In the genomic region with DNA sequence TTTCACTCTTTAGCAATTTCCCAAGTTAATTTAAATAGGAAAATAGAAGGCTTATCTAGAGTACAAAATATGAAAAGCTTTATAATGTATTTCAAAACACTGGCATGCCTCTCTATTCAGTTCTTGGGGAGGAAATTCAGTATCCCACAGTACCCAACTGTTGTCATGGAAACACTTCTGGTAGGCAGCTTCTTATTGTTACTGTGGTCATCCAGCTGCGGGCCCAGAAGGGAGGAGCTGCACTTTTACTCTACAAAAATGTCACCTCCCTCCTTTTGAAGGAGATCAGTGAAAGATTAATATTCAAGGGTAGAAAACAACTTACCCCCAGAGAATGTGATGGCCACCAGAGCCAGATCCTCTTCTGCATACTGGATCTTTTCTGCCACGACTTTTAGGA, we compare ENCODE assay signal across 14 cellular contexts.
DNase-seq lines count a peak whose midpoint lies in the region; ATAC-seq and TF ChIP-seq lines count a peak whose summit lies in the region.
"Had no signal": no experiment of that assay in that cellular context is flagged by ENCODE, and none has a peak within 500 bp of the region (broad histone marks: within the 10 kb centered on the region; RNA-seq: fewer than 3 reads in every experiment).

No MANE protein-coding gene starts in this region.

- H3K36me3 ChIP-seq in H7 (replicated peaks; ENCODE audit: control insufficient read depth, insufficient read depth, low read length) (no peaks in the 10 kb centered on the region), MM.1S (replicated peaks; ENCODE audit: insufficient read depth, low read length) (no peaks in the 10 kb centered on the region), endodermal cell (ENCODE audit: control insufficient read depth, insufficient read depth, low read length) (peaks cover 19% of the 10 kb centered on the region), brain microvascular endothelial cell (replicated peaks) (no peaks in the 10 kb centered on the region)
- H3K36me3 ChIP-seq: gastroesophageal sphincter, SJCRH30 had no signal

- 65 to 76% methylated on average over 2 of the region's 2 CpGs for WGBS in endodermal cell (ENCODE audit: insufficient coverage in 1 of 2, insufficient read length in 1 of 2), 2 experiments

- H3K27ac Mint-ChIP-seq in endodermal cell (no peak overlapping the region), neural crest cell (ENCODE audit: unreplicated experiment) (peak overlapping the region; percentile 94)

- no peak for ATAC-seq in HG03521 (IDR thresholded peaks at IDR 0.05; ENCODE audit: unreplicated experiment)
- ATAC-seq: gastroesophageal sphincter, left colon had no signal

- H3K9me2 ChIP-seq in MM.1S (replicated peaks; ENCODE audit: insufficient read depth, low read length): no peaks in the 10 kb centered on the region

- peaks cover 27% of the 10 kb centered on the region for H3K36me3 Mint-ChIP-seq in endodermal cell (ENCODE audit: low read depth)
- no peaks in the 10 kb centered on the region for H3K36me3 Mint-ChIP-seq in neural crest cell (ENCODE audit: low read depth)

- H3K4me3 Mint-ChIP-seq in endodermal cell (no peak overlapping the region), neural crest cell (peak overlapping the region; percentile 38)

- H3K4me2 ChIP-seq in MM.1S (ENCODE audit: low read depth, low read length): no peak overlapping the region

- no peak for TF ChIP-seq CTCF in MM.1S (IDR thresholded peaks at IDR 0.05; ENCODE audit: low read length)
- TF ChIP-seq CTCF in endodermal cell (conservative IDR thresholded peaks at IDR 0.05): no peak
- TF ChIP-seq CTCF in neural crest cell (conservative IDR thresholded peaks at IDR 0.05): no peak
- no peak for TF ChIP-seq CTCF in brain microvascular endothelial cell (IDR thresholded peaks at IDR 0.05; ENCODE audit: low read depth, low read length, missing control alignments)

- H3K4me1 ChIP-seq in MM.1S (ENCODE audit: low read length) (0 out of 2 replicates have a peak, but pooled peaks cover 7% of the 10 kb centered on the region), endodermal cell (ENCODE audit: control insufficient read depth, insufficient read depth, low read length) (no peaks in the 10 kb centered on the region)
- H3K4me1 ChIP-seq: adrenal gland, gastroesophageal sphincter, SJCRH30 had no signal

- H3K79me2 ChIP-seq in MM.1S (ENCODE audit: low read length): no peaks in the 10 kb centered on the region

- H2AFZ ChIP-seq in MM.1S (ENCODE audit: low read length): no peak overlapping the region

- no peaks in the 10 kb centered on the region for H3K9me3 Mint-ChIP-seq in endodermal cell
- no peaks in the 10 kb centered on the region for H3K9me3 Mint-ChIP-seq in neural crest cell

- H3K27ac ChIP-seq in MM.1S (ENCODE audit: low read length) (0 out of 2 replicates have a peak overlapping the region, but pooled peaks have one; percentile 2), endodermal cell (ENCODE audit: low read depth, low read length) (peak overlapping the region; percentile 95), brain microvascular endothelial cell (no peak overlapping the region)
- H3K27ac ChIP-seq: adrenal gland, SJCRH30, skin epidermis had no signal

- no peaks in the 10 kb centered on the region for H3F3A ChIP-seq in MM.1S (ENCODE audit: insufficient read depth, low read length)

- H3K9ac ChIP-seq in MM.1S (ENCODE audit: low read length) (no peak overlapping the region), endodermal cell (ENCODE audit: extremely low read depth, low read length, poor library complexity, severe bottlenecking) (no peak overlapping the region)

- H3K27me3 Mint-ChIP-seq in endodermal cell (ENCODE audit: insufficient read depth) (no peaks in the 10 kb centered on the region), neural crest cell (ENCODE audit: low read depth) (no peaks in the 10 kb centered on the region)

- DNase-seq in H7 (peak; percentile 31), MM.1S (peak; percentile 72), endodermal cell (no peak), neural crest cell (ENCODE audit: low read depth, low spot score) (no peak), cerebellar cortex (ENCODE audit: low spot score) (no peak), AML-193 (lab: John Stamatoyannopoulos, UW) (no peak), brain microvascular endothelial cell (no peak)
- DNase-seq: adrenal gland, left colon, NCI-H187, SJCRH30 had no signal

- H3K4me3 ChIP-seq in H7 (ENCODE audit: insufficient read depth, low read depth, low read length) (no peak overlapping the region), MM.1S (ENCODE audit: low read length) (no peak overlapping the region), endodermal cell (ENCODE audit: low read length) (no peak overlapping the region), brain microvascular endothelial cell (ENCODE audit: low read depth, low read length) (no peak overlapping the region)
- H3K4me3 ChIP-seq: adrenal gland, gastroesophageal sphincter, SJCRH30, skin epidermis had no signal

- in situ Hi-C loops in brain microvascular endothelial cell (cut with HindIII; ENCODE audit: low pct_ligation_motif_present, low sequenced_read_pairs): no loop called here

- H3K4me1 Mint-ChIP-seq in endodermal cell (peaks cover 10% of the 10 kb centered on the region), neural crest cell (peaks cover 57% of the 10 kb centered on the region)

- no peaks in the 10 kb centered on the region for H3K27me3 ChIP-seq in H7 (ENCODE audit: control insufficient read depth, insufficient read depth, low read length)
- no peaks in the 10 kb centered on the region for H3K27me3 ChIP-seq in MM.1S (replicated peaks; ENCODE audit: insufficient read depth, low read length)
- no peaks in the 10 kb centered on the region for H3K27me3 ChIP-seq in endodermal cell (ENCODE audit: control insufficient read depth, insufficient read depth, low read length, poor library complexity, severe bottlenecking)
- no peaks in the 10 kb centered on the region for H3K27me3 ChIP-seq in brain microvascular endothelial cell (replicated peaks)
- H3K27me3 ChIP-seq: adrenal gland, gastroesophageal sphincter, SJCRH30 had no signal

- no peaks in the 10 kb centered on the region for H4K20me1 ChIP-seq in MM.1S (ENCODE audit: insufficient read depth, low read length)

- H3K9me3 ChIP-seq in MM.1S (replicated peaks; ENCODE audit: insufficient read depth, low read length) (no peaks in the 10 kb centered on the region), endodermal cell (ENCODE audit: control insufficient read depth, low read length) (no peaks in the 10 kb centered on the region)
- H3K9me3 ChIP-seq: adrenal gland, gastroesophageal sphincter, SJCRH30 had no signal

Comparison
In these comparisons a context has a peak if more than half of its experiments do, and no peak if none do; other contexts are left out.
1. DNase-seq: peak in H7 (single experiment) and MM.1S (single experiment); none in endodermal cell (single experiment), neural crest cell (single experiment), cerebellar cortex (single experiment), AML-193 (0 of 2) and brain microvascular endothelial cell (single experiment).